27 cellular contexts compared by ENCODE assay signal in the genomic region with DNA sequence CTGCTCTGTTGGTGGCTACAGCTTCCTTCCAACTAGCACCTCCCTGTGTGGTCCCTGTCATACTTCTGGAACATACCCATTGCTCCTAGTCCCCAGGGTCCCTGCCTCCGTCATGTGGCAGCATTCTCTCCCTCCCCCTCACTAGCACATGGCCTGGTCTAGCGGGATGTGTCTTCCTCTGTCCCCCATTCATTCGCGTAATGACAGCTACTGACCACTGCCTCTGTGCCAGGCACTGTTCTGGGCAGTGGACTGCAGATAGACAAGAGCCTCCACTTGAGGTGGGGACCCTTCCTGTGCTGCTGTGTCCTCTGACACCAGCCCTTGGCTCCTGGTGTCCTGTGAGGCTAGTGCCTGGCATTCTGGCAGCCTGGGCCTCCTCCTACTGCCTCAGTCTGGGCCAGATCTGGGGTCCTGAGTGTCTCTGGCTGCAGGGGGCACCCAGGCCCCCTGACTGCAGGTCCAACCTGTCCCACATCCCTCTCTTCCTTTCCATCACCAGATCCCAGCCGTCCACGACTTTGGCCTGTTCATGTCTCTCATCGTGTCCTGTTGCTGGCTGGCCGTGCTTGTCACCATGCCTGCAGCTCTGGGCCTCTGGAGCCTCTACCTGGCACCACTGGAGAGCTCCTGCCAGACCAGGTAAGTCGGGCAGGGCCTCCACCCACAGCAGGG. TPM values are rescaled to one million over a fixed set of nuclear protein-coding genes. Genes with fewer than 3 reads are reported as not detected.
A peak's percentile ranks its signal among the peaks of the same experiment; 100 is the strongest.
DNase-seq lines count a peak whose midpoint lies in the region; ATAC-seq and TF ChIP-seq lines count a peak whose summit lies in the region.
"Had no signal": no experiment of that assay in that cellular context is flagged by ENCODE, and none has a peak within 500 bp of the region (broad histone marks: within the 10 kb centered on the region; RNA-seq: fewer than 3 reads in every experiment).

No MANE protein-coding gene starts in this region.

- H3K4me1 Mint-ChIP-seq in WTC11 = peaks cover 12% of the 10 kb centered on the region

- CTCF ChIA-PET in WTC11 (lab: Charles Lee) = interaction anchor here (1.4 kb wide), 2 partner anchors 38 to 55 kb away, joined by 3 to 5 read pairs; partner anchors contain the start of gene DISP3

- peaks cover 8% of the 10 kb centered on the region for H3K36me3 Mint-ChIP-seq in WTC11

- H3K4me3 Mint-ChIP-seq in WTC11 = no peak overlapping the region
- H3K4me3 Mint-ChIP-seq: HFFc6, IgD-negative memory B cell had no signal

- POLR2A ChIA-PET in WTC11 (lab: Charles Lee) = no interaction called here

- DNase-seq in activated effector memory CD4-positive, alpha-beta T cell treated with anti-CD3 and anti-CD28 coated beads, Interleukin-2, amount 50 U/mL, for 16 hours = peak; percentile 30
- DNase-seq in activated effector memory CD4-positive, alpha-beta T cell treated with Interleukin-2 at 50 U/mL for 16 hours = no peak
- DNase-seq in WTC11 (ENCODE audit: low spot score) (peak; percentile 6), mesenteric fat pad (ENCODE audit: low spot score) (peak; percentile 76), tibial artery (peak; percentile 15 to 53)
- DNase-seq in activated naive CD4-positive, alpha-beta T cell treated with Interleukin-2 at 50 U/mL for 16 hours = no peak
- DNase-seq: 8988T, ACHN, BE2C, Calu3, DND-41, GM23248, HFFc6, MM.1S, NCI-H1417, NCI-H1694, NCI-H2029 treated with DMSO at 0.1 percent for 48 hours, NCI-H446 treated with DMSO at 0.1 percent for 48 hours, NCI-H526, PC-9, Right ventricle myocardium superior had no signal

- no peaks in the 10 kb centered on the region for H3K4me1 ChIP-seq in tibial artery
- H3K4me1 ChIP-seq: HAP-1 had no signal

- H3K27ac Mint-ChIP-seq in WTC11 = no peak overlapping the region
- H3K27ac Mint-ChIP-seq: HFFc6, IgD-negative memory B cell had no signal

- intact Hi-C loops in tibial artery (cut with DNase I; ENCODE audit: low total_unique reads) = no loop called here

- H3K27ac ChIP-seq in tibial artery = no peak overlapping the region
- H3K27ac ChIP-seq: GM23248, KMS-11, PC-9 had no signal

- no peak for ATAC-seq in WTC11
- ATAC-seq in GM21576 (IDR thresholded peaks at IDR 0.05; ENCODE audit: unreplicated experiment) = no peak
- ATAC-seq in GM19035 (IDR thresholded peaks at IDR 0.05; ENCODE audit: unreplicated experiment) = no peak

- no peaks in the 10 kb centered on the region for H3K27me3 Mint-ChIP-seq in WTC11 (ENCODE audit: low read depth)

- TF ChIP-seq CTCF in WTC11 (IDR thresholded peaks at IDR 0.05) (no peak), tibial artery (IDR thresholded peaks at IDR 0.05) (no peak)

- peaks cover 0 to 39% of the 10 kb centered on the region in 2 donors for H3K27me3 ChIP-seq in tibial artery
- H3K27me3 ChIP-seq: BE2C had no signal

- H3K9me3 ChIP-seq in tibial artery = peaks cover 0 to 5% (median 1%) of the 10 kb centered on the region in 3 donors
- H3K9me3 ChIP-seq: BE2C, HAP-1 had no signal

- no peaks in the 10 kb centered on the region for H3K36me3 ChIP-seq in tibial artery
- H3K36me3 ChIP-seq: HAP-1 had no signal

- H3K4me3 ChIP-seq in tibial artery = no peak overlapping the region
- H3K4me3 ChIP-seq: GM23248, HAP-1, PC-9 had no signal

- H3K9me3 Mint-ChIP-seq in WTC11 = peaks cover 9% of the 10 kb centered on the region

TF ChIP-seq in WTC11, 78 proteins besides CTCF, POLR2A, EP300 and RAD21:
- TF ChIP-seq, protein P1, sequence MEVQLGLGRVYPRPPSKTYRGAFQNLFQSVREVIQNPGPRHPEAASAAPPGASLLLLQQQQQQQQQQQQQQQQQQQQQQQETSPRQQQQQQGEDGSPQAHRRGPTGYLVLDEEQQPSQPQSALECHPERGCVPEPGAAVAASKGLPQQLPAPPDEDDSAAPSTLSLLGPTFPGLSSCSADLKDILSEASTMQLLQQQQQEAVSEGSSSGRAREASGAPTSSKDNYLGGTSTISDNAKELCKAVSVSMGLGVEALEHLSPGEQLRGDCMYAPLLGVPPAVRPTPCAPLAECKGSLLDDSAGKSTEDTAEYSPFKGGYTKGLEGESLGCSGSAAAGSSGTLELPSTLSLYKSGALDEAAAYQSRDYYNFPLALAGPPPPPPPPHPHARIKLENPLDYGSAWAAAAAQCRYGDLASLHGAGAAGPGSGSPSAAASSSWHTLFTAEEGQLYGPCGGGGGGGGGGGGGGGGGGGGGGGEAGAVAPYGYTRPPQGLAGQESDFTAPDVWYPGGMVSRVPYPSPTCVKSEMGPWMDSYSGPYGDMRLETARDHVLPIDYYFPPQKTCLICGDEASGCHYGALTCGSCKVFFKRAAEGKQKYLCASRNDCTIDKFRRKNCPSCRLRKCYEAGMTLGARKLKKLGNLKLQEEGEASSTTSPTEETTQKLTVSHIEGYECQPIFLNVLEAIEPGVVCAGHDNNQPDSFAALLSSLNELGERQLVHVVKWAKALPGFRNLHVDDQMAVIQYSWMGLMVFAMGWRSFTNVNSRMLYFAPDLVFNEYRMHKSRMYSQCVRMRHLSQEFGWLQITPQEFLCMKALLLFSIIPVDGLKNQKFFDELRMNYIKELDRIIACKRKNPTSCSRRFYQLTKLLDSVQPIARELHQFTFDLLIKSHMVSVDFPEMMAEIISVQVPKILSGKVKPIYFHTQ (CRISPR knock-in tag; IDR thresholded peaks at IDR 0.05) = no peak
- no peak for TF ChIP-seq ATF1 (CRISPR knock-in tag; IDR thresholded peaks at IDR 0.05)
- no peak for TF ChIP-seq TP53 (CRISPR knock-in tag; IDR thresholded peaks at IDR 0.05)
- no peak for TF ChIP-seq ZNF219 (CRISPR knock-in tag; IDR thresholded peaks at IDR 0.05; ENCODE audit: borderline replicate concordance)
- no peak for TF ChIP-seq NR3C1 (CRISPR knock-in tag; conservative IDR thresholded peaks at IDR 0.05; ENCODE audit: low read depth)
- no peak for TF ChIP-seq FOXJ3 (CRISPR knock-in tag; IDR thresholded peaks at IDR 0.05; ENCODE audit: borderline replicate concordance)
- TF ChIP-seq ZNF138 (CRISPR knock-in tag; conservative IDR thresholded peaks at IDR 0.05) = no peak

RNA-seq across cellular contexts. Expression of gene DISP3, which starts 38.1 kb away (rescaled TPM):
- total RNA-seq in WTC11 (2021) = 5.9 to 6.1 TPM (median 6.0 TPM) in 3 replicates
- not detected for total RNA-seq in mesenteric fat pad
- total RNA-seq: GM23248, HFFc6, PC-9, Right ventricle myocardium superior, RPMI7951 had no signal

Comparison
In these comparisons a context has a peak if more than half of its experiments do, and no peak if none do; other contexts are left out.
1. DNase-seq: peak in activated effector memory CD4-positive, alpha-beta T cell treated with anti-CD3 and anti-CD28 coated beads, Interleukin-2, amount 50 U/mL, for 16 hours (single experiment), WTC11 (single experiment), mesenteric fat pad (single experiment) and tibial artery (2 of 2); none in activated effector memory CD4-positive, alpha-beta T cell treated with Interleukin-2 at 50 U/mL for 16 hours (single experiment) and activated naive CD4-positive, alpha-beta T cell treated with Interleukin-2 at 50 U/mL for 16 hours (single experiment).